In genomic region chr22:23377767-23378166, GRCh38 we compare ENCODE assay signal across 27 cellular contexts.
"Had no signal": no experiment of that assay in that cellular context is flagged by ENCODE, and none has a peak within 500 bp of the region (broad histone marks: within the 10 kb centered on the region; RNA-seq: fewer than 3 reads in every experiment).

No MANE protein-coding gene starts in this region.

- H3K27me3 ChIP-seq: ovary, right lobe of liver, sigmoid colon, thyroid gland, tibial nerve, upper lobe of left lung, vagina had no signal

- H3K4me3 Mint-ChIP-seq: natural killer cell; nephron; neural progenitor cell; stimulated activated effector memory CD8-positive, alpha-beta T cell treated with anti-CD3 and anti-CD28 coated beads, Interleukin-12 subunit alpha, Interleukin-12 subunit beta, amount 100 ng/mL, for 72 hours; stimulated activated naive B cell treated with anti-CD40 and anti-IgM and Interleukin-4, amounts not matched to agents 10 μg/mL and 1 μg/mL and 100 μg/mL, for 72 hours; stimulated activated naive CD8-positive, alpha-beta T cell treated with anti-CD3 and anti-CD28 coated beads, Interleukin-15, Interleukin-2, amounts not matched to agents 100 ng/mL and 50 ng/mL, for 24 hours had no signal

- H3K4me3 ChIP-seq: neural progenitor cell, ovary, psoas muscle, right lobe of liver, sigmoid colon, stomach, thoracic aorta, thyroid gland, tibial nerve, upper lobe of left lung, vagina had no signal

- ATAC-seq: natural killer cell; psoas muscle; right cardiac atrium; right lobe of liver; stimulated activated effector memory CD8-positive, alpha-beta T cell treated with anti-CD3 and anti-CD28 coated beads, Interleukin-12 subunit alpha, Interleukin-12 subunit beta, amount 100 ng/mL, for 72 hours; stimulated activated naive B cell treated with anti-CD40 and anti-IgM and Interleukin-4, amounts not matched to agents 10 μg/mL and 1 μg/mL and 100 μg/mL, for 72 hours had no signal

- H3K9ac ChIP-seq: neural progenitor cell, parathyroid adenoma had no signal

- H3K9me3 ChIP-seq: ovary, psoas muscle, right lobe of liver, sigmoid colon, stomach, thoracic aorta, thyroid gland, tibial nerve, upper lobe of left lung, vagina had no signal

- H3K36me3 Mint-ChIP-seq: natural killer cell; stimulated activated effector memory CD8-positive, alpha-beta T cell treated with anti-CD3 and anti-CD28 coated beads, Interleukin-12 subunit alpha, Interleukin-12 subunit beta, amount 100 ng/mL, for 72 hours; stimulated activated naive B cell treated with anti-CD40 and anti-IgM and Interleukin-4, amounts not matched to agents 10 μg/mL and 1 μg/mL and 100 μg/mL, for 72 hours had no signal

- H3K27ac Mint-ChIP-seq: natural killer cell; progenitor cell of endocrine pancreas; stimulated activated naive B cell treated with anti-CD40 and anti-IgM and Interleukin-4, amounts not matched to agents 10 μg/mL and 1 μg/mL and 100 μg/mL, for 72 hours; stimulated activated naive CD8-positive, alpha-beta T cell treated with anti-CD3 and anti-CD28 coated beads, Interleukin-15, Interleukin-2, amounts not matched to agents 100 ng/mL and 50 ng/mL, for 24 hours had no signal

- DNase-seq: natural killer cell; occipital lobe; ovary; psoas muscle; right cardiac atrium; right lobe of liver; sigmoid colon; small intestine; stimulated activated CD4-positive, alpha-beta T cell treated with anti-CD3 and anti-CD28 coated beads, Interleukin-15, amount 100 ng/mL, for 24 hours; stimulated activated CD4-positive, alpha-beta T cell treated with anti-CD3 and anti-CD28 coated beads, Interleukin-2, amount 100 ng/mL, for 24 hours; stimulated activated CD4-positive, alpha-beta T cell treated with anti-CD3 and anti-CD28 coated beads, Interleukin-2, amount 100 ng/mL, for 48 hours; stimulated activated CD4-positive, alpha-beta T cell treated with anti-CD3 and anti-CD28 coated beads, Interleukin-4, amount 100 ng/mL, for 24 hours; stimulated activated naive B cell treated with anti-CD40 and anti-IgM and Interleukin-4, amounts not matched to agents 10 μg/mL and 1 μg/mL and 100 μg/mL, for 72 hours; stimulated activated naive CD4-positive, alpha-beta T cell treated with Interleukin-2 at 50 U/mL for 16 hours; stomach; thyroid gland; trophoblast cell; upper lobe of left lung had no signal

- H3K27ac ChIP-seq: neural progenitor cell, ovary, parathyroid adenoma, psoas muscle, right lobe of liver, sigmoid colon, stomach, thoracic aorta, thyroid gland, tibial nerve, upper lobe of left lung, vagina had no signal

- H3K36me3 ChIP-seq: neural progenitor cell, ovary, right lobe of liver, sigmoid colon, stomach, thoracic aorta, thyroid gland, tibial nerve, upper lobe of left lung, vagina had no signal

- H3K4me1 ChIP-seq: parathyroid adenoma, psoas muscle, right lobe of liver, stomach, thyroid gland, tibial nerve, upper lobe of left lung, vagina had no signal

- H3K9me3 Mint-ChIP-seq: nephron; neural progenitor cell; stimulated activated effector memory CD8-positive, alpha-beta T cell treated with anti-CD3 and anti-CD28 coated beads, Interleukin-12 subunit alpha, Interleukin-12 subunit beta, amount 100 ng/mL, for 72 hours; stimulated activated naive CD8-positive, alpha-beta T cell treated with anti-CD3 and anti-CD28 coated beads, Interleukin-15, Interleukin-2, amounts not matched to agents 100 ng/mL and 50 ng/mL, for 24 hours had no signal
